In the genomic region with DNA sequence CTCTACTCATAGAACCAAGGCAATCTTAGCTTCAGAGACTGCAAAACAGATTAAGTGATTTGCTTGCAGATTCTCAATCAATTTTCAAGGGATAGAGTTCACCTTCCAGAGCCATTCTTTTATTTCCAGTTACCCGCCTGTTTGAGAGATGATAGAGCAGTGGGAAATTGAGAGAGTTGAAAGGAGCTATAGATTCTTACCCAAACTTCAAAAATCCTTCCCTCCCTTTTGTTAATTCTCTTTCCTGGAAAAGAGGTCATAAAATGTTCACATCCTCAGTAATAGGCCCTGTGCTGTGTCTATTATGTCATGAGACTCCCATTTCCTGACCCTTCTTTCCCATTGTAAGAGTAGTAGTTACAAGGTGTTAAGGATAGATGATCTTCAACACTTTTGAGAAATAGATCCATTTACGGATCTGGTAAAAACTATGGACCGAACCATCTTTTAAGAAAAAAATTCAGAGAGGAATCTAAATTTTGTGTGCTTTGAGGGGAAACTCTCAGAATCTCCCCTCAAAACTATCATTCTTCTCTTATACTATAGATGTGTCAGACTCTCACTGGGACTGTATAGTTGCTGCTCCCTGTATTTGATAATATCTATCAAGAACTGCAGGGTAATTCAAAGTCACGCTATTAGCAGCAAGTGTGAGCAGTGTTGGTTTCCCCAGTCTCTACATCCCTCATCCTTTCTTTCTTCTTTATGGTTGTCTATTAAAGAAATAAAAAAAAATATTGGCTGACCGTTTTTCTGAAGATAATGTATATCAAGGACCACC, we compare ENCODE assay signal across 1 cellular context.
TF ChIP-seq lines count a peak whose summit lies in the region.

No MANE protein-coding gene starts in this region.

TF ChIP-seq in SK-N-SH treated with all-trans-retinoic acid at 6 μM for 48 hours, 23 proteins besides CTCF, POLR2A, EP300 and RAD21 (continued from another document):
- TF ChIP-seq, protein P1, sequence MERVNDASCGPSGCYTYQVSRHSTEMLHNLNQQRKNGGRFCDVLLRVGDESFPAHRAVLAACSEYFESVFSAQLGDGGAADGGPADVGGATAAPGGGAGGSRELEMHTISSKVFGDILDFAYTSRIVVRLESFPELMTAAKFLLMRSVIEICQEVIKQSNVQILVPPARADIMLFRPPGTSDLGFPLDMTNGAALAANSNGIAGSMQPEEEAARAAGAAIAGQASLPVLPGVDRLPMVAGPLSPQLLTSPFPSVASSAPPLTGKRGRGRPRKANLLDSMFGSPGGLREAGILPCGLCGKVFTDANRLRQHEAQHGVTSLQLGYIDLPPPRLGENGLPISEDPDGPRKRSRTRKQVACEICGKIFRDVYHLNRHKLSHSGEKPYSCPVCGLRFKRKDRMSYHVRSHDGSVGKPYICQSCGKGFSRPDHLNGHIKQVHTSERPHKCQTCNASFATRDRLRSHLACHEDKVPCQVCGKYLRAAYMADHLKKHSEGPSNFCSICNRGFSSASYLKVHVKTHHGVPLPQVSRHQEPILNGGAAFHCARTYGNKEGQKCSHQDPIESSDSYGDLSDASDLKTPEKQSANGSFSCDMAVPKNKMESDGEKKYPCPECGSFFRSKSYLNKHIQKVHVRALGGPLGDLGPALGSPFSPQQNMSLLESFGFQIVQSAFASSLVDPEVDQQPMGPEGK (CRISPR knock-in tag; IDR thresholded peaks at IDR 0.05; ENCODE audit: borderline replicate concordance): peak; percentile 75
- TF ChIP-seq, protein P2, sequence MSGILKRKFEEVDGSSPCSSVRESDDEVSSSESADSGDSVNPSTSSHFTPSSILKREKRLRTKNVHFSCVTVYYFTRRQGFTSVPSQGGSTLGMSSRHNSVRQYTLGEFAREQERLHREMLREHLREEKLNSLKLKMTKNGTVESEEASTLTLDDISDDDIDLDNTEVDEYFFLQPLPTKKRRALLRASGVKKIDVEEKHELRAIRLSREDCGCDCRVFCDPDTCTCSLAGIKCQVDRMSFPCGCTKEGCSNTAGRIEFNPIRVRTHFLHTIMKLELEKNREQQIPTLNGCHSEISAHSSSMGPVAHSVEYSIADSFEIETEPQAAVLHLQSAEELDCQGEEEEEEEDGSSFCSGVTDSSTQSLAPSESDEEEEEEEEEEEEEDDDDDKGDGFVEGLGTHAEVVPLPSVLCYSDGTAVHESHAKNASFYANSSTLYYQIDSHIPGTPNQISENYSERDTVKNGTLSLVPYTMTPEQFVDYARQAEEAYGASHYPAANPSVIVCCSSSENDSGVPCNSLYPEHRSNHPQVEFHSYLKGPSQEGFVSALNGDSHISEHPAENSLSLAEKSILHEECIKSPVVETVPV (CRISPR knock-in tag; IDR thresholded peaks at IDR 0.05): no peak; the same call in none of the 2 replicates
- TF ChIP-seq RARB (CRISPR knock-in tag; IDR thresholded peaks at IDR 0.05) (0 out of 2 replicates have a peak, but pooled peaks have one; percentile 4), SNAI2 (CRISPR knock-in tag; IDR thresholded peaks at IDR 0.05) (peak; percentile 83), OSR1 (CRISPR knock-in tag; IDR thresholded peaks at IDR 0.05) (no peak)
- TF ChIP-seq, protein P3, sequence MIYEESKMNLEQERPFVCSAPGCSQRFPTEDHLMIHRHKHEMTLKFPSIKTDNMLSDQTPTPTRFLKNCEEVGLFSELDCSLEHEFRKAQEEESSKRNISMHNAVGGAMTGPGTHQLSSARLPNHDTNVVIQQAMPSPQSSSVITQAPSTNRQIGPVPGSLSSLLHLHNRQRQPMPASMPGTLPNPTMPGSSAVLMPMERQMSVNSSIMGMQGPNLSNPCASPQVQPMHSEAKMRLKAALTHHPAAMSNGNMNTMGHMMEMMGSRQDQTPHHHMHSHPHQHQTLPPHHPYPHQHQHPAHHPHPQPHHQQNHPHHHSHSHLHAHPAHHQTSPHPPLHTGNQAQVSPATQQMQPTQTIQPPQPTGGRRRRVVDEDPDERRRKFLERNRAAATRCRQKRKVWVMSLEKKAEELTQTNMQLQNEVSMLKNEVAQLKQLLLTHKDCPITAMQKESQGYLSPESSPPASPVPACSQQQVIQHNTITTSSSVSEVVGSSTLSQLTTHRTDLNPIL (CRISPR knock-in tag; IDR thresholded peaks at IDR 0.05; ENCODE audit: low read depth): peak; percentile 63
